In genomic region chrX:65034292-65034640, GRCh38 we compare ENCODE assay signal across 8 cellular contexts. TPM values are rescaled to one million over a fixed set of nuclear protein-coding genes. Genes with fewer than 3 reads are reported as not detected.
DNase-seq lines count a peak whose midpoint lies in the region; ATAC-seq and TF ChIP-seq lines count a peak whose summit lies in the region.

No MANE protein-coding gene starts in this region.

- H3K4me3 ChIP-seq in AG04449 (ENCODE audit: low read depth, low read length) = peak overlapping the region; percentile 60
- peak overlapping the region; percentile 76 for H3K4me3 ChIP-seq in coronary artery

- no peak for TF ChIP-seq CTCF in AG04449 (IDR thresholded peaks at IDR 0.05; ENCODE audit: insufficient read depth, low read length, missing control alignments)
- TF ChIP-seq CTCF in coronary artery (IDR thresholded peaks at IDR 0.05) = no peak
- no peak for TF ChIP-seq CTCF in omental fat pad (IDR thresholded peaks at IDR 0.05)

- H3K4me1 Mint-ChIP-seq in naive B cell = peaks cover 5 to 11% (median 8%) of the 10 kb centered on the region in 3 donors

- peak overlapping the region; percentile 88 to 99 (median 97) for H3K27ac Mint-ChIP-seq in naive B cell

- CTCF ChIA-PET in AG04449 (lab: Yijun Ruan, JAX) = interaction anchor here (0.5 to 1.7 kb wide), 2 partner anchors 21 to 79 kb away, joined by 3 to 5 read pairs; no protein-coding TSS in a partner anchor

- peak overlapping the region; percentile 81 to 90 for H3K27ac ChIP-seq in coronary artery

- H3K27me3 Mint-ChIP-seq in naive B cell = no peaks in the 10 kb centered on the region

- ATAC-seq in HG03025 (IDR thresholded peaks at IDR 0.05; ENCODE audit: low FRiP score, unreplicated experiment) (peak; percentile 10), naive B cell (ENCODE audit: low read depth in 2 of 2) (no peak), GM21737 (IDR thresholded peaks at IDR 0.05; ENCODE audit: unreplicated experiment) (no peak), omental fat pad (ENCODE audit: low FRiP score) (no peak)

- POLR2A ChIA-PET in AG04449 (lab: Yijun Ruan, JAX) = no interaction called here

- H3K4me3 Mint-ChIP-seq in naive B cell = peak overlapping the region; percentile 85 to 96 (median 94)

- H3K9me3 Mint-ChIP-seq in naive B cell = no peaks in the 10 kb centered on the region

- H3K36me3 Mint-ChIP-seq in naive B cell = no peaks in the 10 kb centered on the region

- no peak for DNase-seq in AG04449 (ENCODE audit: low read depth, low spot score)
- no peak for DNase-seq in coronary artery (ENCODE audit: low spot score)
- no peak for DNase-seq in naive B cell
- no peak for DNase-seq in HuH-7 (ENCODE audit: low spot score)
- DNase-seq in NCI-H2171 treated with DMSO at 0.1 percent for 48 hours (lab: John Stamatoyannopoulos, UW) = no peak
- no peak for DNase-seq in omental fat pad (ENCODE audit: low spot score)

RNA-seq across cellular contexts. Expression of gene ZC3H12B, which starts 0.4 kb away (rescaled TPM):
- polyA plus RNA-seq in naive B cell (ENCODE audit: low read depth in 6 of 6) = under 1 TPM in 5 of 6 donors, not detected in 1; 0.25 to 0.68 (median 0.60) TPM
- 1 to 10 TPM in 1 of 4 donors, under 1 TPM in 3; 0.63 to 2.8 (median 0.87) TPM for total RNA-seq in omental fat pad

RNA-seq across cellular contexts. Expression of gene ZC4H2, which starts 58.0 kb away (rescaled TPM):
- 10 to 100 TPM in 5 of 6 donors, 1 to 10 TPM in 1; 5.9 to 19.5 (median 13.8) TPM for polyA plus RNA-seq in naive B cell (ENCODE audit: low read depth in 6 of 6)
- total RNA-seq in omental fat pad = 10 to 100 TPM in 1 of 4 donors, 1 to 10 TPM in 3; 4.8 to 12.3 (median 7.2) TPM
